ENCODE assay signal across 1 cellular context in the genomic region with DNA sequence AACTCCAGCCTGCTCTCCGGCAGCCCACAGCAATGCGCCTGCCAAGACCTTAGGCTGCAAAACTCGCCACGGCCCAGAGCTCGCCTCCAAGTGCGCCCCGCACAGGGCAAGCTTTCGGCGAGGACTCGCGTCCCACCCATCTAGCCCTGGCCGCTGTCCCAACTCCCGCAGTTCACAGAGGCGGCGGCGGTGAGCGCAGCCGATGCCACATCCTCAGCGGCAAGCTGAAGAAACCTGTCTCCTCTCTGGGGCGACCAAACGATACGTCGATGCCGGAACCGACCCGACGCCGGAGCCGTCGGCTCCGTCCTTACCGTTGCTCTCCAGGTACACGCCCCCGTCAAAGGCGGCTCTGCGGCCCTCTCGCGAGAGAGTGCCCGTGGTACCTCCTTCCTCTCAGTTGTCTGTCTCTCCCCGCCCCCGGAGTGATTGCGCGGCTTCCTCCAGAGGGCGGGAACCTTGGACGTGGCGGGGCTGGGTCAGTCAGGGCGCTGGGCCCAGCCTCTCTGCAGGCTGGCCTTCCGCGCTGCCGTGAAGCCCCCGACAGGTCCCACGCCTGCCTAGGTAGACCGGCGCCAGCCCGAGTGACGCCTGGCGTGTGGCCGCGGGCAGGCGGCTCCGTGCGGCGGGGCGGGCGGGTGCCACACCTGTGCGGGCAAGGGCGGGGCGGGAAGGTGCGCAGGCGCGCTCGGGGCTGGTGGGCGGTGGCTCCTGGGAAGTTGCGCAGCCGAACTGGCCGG.
TF ChIP-seq lines count a peak whose summit lies in the region.

No MANE protein-coding gene starts in this region.

TF ChIP-seq in HepG2, 621 proteins besides CTCF, POLR2A, EP300 and RAD21 (continued from another document and continues in another):
- TF ChIP-seq, protein P1, sequence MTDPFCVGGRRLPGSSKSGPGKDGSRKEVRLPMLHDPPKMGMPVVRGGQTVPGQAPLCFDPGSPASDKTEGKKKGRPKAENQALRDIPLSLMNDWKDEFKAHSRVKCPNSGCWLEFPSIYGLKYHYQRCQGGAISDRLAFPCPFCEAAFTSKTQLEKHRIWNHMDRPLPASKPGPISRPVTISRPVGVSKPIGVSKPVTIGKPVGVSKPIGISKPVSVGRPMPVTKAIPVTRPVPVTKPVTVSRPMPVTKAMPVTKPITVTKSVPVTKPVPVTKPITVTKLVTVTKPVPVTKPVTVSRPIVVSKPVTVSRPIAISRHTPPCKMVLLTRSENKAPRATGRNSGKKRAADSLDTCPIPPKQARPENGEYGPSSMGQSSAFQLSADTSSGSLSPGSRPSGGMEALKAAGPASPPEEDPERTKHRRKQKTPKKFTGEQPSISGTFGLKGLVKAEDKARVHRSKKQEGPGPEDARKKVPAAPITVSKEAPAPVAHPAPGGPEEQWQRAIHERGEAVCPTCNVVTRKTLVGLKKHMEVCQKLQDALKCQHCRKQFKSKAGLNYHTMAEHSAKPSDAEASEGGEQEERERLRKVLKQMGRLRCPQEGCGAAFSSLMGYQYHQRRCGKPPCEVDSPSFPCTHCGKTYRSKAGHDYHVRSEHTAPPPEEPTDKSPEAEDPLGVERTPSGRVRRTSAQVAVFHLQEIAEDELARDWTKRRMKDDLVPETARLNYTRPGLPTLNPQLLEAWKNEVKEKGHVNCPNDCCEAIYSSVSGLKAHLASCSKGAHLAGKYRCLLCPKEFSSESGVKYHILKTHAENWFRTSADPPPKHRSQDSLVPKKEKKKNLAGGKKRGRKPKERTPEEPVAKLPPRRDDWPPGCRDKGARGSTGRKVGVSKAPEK (CRISPR knock-in tag; IDR thresholded peaks at IDR 0.05; ENCODE audit: borderline replicate concordance) = no peak; the same call in 1 of the 2 replicates
- TF ChIP-seq KDM5A (IDR thresholded peaks at IDR 0.05; ENCODE audit: borderline replicate concordance, low read length) (peak; percentile 68; the same call in 1 of the 2 replicates), TOE1 (CRISPR knock-in tag; IDR thresholded peaks at IDR 0.05) (peak; percentile 26; the same call in 1 of the 2 replicates), ZFP1 (CRISPR knock-in tag; IDR thresholded peaks at IDR 0.05) (no peak), TMF1 (CRISPR knock-in tag; IDR thresholded peaks at IDR 0.05; ENCODE audit: low read depth) (peak; percentile 31; the same call in 1 of the 2 replicates), CENPT (CRISPR knock-in tag; IDR thresholded peaks at IDR 0.05; ENCODE audit: low read depth) (peak; percentile 57; the same call in 1 of the 2 replicates), TBL1XR1 (IDR thresholded peaks at IDR 0.05; ENCODE audit: borderline replicate concordance, low read length, partially characterized antibody) (no peak), ZNF614 (CRISPR knock-in tag; IDR thresholded peaks at IDR 0.05; ENCODE audit: borderline replicate concordance) (no peak; the same call in 1 of the 2 replicates), ZFP36L1 (CRISPR knock-in tag; IDR thresholded peaks at IDR 0.05) (peak; percentile 87; the same call in 1 of the 2 replicates), ZBTB7A (CRISPR knock-in tag; IDR thresholded peaks at IDR 0.05) (0 out of 2 replicates have a peak, but pooled peaks have one; percentile 24), ZMYM3 (CRISPR knock-in tag; IDR thresholded peaks at IDR 0.05) (no peak; the same call in 1 of the 2 replicates), ELF3 (CRISPR knock-in tag; IDR thresholded peaks at IDR 0.05) (peak; percentile 67), RARA (CRISPR knock-in tag; IDR thresholded peaks at IDR 0.05) (no peak; the same call in 1 of the 2 replicates), HCFC1 (IDR thresholded peaks at IDR 0.05; ENCODE audit: low read depth, low read length) (peak; percentile 35; the same call in 1 of the 2 replicates), ZNF260 (CRISPR knock-in tag; IDR thresholded peaks at IDR 0.05; ENCODE audit: borderline replicate concordance, low read depth) (no peak), ZSCAN9 (CRISPR knock-in tag; IDR thresholded peaks at IDR 0.05; ENCODE audit: borderline replicate concordance) (no peak; the same call in 1 of the 2 replicates), JDP2 (CRISPR knock-in tag; IDR thresholded peaks at IDR 0.05; ENCODE audit: borderline replicate concordance) (no peak), PHF20 (CRISPR knock-in tag; IDR thresholded peaks at IDR 0.05) (peak; percentile 68), ZNF343 (CRISPR knock-in tag; IDR thresholded peaks at IDR 0.05) (no peak; the same call in 1 of the 2 replicates), ZNF816 (CRISPR knock-in tag; IDR thresholded peaks at IDR 0.05; ENCODE audit: borderline replicate concordance) (peak; percentile 41; the same call in 1 of the 2 replicates), ATAD3A (CRISPR knock-in tag; IDR thresholded peaks at IDR 0.05) (no peak; the same call in 1 of the 2 replicates), HOXA7 (CRISPR knock-in tag; IDR thresholded peaks at IDR 0.05) (no peak), CCAR2 (optimal IDR thresholded peaks at IDR 0.05; ENCODE audit: low read depth, low read length) (no peak), ZNF12 (CRISPR knock-in tag; IDR thresholded peaks at IDR 0.05) (peak; percentile 44; the same call in 1 of the 2 replicates), NFE2L2 (IDR thresholded peaks at IDR 0.05; ENCODE audit: low read length) (no peak), MZF1 (CRISPR knock-in tag; IDR thresholded peaks at IDR 0.05; ENCODE audit: borderline replicate concordance) (peak; percentile 35; the same call in 1 of the 2 replicates), SAFB2 (CRISPR knock-in tag; IDR thresholded peaks at IDR 0.05; ENCODE audit: borderline replicate concordance, low read depth) (0 out of 2 replicates have a peak, but pooled peaks have one; percentile 58)
- TF ChIP-seq, protein P2, sequence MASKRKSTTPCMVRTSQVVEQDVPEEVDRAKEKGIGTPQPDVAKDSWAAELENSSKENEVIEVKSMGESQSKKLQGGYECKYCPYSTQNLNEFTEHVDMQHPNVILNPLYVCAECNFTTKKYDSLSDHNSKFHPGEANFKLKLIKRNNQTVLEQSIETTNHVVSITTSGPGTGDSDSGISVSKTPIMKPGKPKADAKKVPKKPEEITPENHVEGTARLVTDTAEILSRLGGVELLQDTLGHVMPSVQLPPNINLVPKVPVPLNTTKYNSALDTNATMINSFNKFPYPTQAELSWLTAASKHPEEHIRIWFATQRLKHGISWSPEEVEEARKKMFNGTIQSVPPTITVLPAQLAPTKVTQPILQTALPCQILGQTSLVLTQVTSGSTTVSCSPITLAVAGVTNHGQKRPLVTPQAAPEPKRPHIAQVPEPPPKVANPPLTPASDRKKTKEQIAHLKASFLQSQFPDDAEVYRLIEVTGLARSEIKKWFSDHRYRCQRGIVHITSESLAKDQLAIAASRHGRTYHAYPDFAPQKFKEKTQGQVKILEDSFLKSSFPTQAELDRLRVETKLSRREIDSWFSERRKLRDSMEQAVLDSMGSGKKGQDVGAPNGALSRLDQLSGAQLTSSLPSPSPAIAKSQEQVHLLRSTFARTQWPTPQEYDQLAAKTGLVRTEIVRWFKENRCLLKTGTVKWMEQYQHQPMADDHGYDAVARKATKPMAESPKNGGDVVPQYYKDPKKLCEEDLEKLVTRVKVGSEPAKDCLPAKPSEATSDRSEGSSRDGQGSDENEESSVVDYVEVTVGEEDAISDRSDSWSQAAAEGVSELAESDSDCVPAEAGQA (IDR thresholded peaks at IDR 0.05; ENCODE audit: low read depth) = peak; percentile 14; the same call in 1 of the 2 replicates
- TF ChIP-seq, protein P2 (CRISPR knock-in tag; IDR thresholded peaks at IDR 0.05; ENCODE audit: borderline replicate concordance) = no peak
- TF ChIP-seq, protein P3, sequence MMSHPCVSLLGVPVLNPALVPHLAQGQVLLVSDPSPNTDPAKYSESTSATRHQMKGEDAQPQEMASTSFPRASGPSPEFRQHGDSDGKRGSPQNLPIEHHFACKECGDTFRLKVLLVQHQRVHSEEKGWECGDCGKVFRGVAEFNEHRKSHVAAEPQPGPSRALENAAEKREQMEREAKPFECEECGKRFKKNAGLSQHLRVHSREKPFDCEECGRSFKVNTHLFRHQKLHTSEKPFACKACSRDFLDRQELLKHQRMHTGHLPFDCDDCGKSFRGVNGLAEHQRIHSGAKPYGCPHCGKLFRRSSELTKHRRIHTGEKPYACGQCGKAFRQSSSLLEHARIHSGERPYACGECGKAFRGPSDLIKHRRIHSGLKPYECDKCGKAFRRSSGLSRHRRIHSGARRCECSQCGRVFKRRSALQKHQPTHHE (CRISPR knock-in tag; IDR thresholded peaks at IDR 0.05; ENCODE audit: borderline replicate concordance) = peak; percentile 65; the same call in 1 of the 2 replicates
- TF ChIP-seq, protein P4, sequence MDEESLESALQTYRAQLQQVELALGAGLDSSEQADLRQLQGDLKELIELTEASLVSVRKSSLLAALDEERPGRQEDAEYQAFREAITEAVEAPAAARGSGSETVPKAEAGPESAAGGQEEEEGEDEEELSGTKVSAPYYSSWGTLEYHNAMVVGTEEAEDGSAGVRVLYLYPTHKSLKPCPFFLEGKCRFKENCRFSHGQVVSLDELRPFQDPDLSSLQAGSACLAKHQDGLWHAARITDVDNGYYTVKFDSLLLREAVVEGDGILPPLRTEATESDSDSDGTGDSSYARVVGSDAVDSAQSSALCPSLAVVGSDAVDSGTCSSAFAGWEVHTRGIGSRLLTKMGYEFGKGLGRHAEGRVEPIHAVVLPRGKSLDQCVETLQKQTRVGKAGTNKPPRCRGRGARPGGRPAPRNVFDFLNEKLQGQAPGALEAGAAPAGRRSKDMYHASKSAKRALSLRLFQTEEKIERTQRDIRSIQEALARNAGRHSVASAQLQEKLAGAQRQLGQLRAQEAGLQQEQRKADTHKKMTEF (CRISPR knock-in tag; IDR thresholded peaks at IDR 0.05) = peak; percentile 88
- TF ChIP-seq, protein P5, sequence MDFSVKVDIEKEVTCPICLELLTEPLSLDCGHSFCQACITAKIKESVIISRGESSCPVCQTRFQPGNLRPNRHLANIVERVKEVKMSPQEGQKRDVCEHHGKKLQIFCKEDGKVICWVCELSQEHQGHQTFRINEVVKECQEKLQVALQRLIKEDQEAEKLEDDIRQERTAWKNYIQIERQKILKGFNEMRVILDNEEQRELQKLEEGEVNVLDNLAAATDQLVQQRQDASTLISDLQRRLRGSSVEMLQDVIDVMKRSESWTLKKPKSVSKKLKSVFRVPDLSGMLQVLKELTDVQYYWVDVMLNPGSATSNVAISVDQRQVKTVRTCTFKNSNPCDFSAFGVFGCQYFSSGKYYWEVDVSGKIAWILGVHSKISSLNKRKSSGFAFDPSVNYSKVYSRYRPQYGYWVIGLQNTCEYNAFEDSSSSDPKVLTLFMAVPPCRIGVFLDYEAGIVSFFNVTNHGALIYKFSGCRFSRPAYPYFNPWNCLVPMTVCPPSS (IDR thresholded peaks at IDR 0.05) = no peak
- TF ChIP-seq, protein P6, sequence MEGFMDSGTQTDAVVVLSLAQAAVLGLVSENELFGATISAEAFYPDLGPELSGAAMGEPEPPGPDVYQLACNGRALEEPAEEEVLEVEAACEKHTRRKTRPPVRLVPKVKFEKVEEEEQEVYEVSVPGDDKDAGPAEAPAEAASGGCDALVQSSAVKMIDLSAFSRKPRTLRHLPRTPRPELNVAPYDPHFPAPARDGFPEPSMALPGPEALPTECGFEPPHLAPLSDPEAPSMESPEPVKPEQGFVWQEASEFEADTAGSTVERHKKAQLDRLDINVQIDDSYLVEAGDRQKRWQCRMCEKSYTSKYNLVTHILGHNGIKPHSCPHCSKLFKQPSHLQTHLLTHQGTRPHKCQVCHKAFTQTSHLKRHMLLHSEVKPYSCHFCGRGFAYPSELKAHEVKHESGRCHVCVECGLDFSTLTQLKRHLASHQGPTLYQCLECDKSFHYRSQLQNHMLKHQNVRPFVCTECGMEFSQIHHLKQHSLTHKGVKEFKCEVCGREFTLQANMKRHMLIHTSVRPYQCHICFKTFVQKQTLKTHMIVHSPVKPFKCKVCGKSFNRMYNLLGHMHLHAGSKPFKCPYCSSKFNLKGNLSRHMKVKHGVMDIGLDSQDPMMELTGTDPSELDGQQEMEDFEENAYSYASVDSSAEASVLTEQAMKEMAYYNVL (CRISPR knock-in tag; IDR thresholded peaks at IDR 0.05; ENCODE audit: borderline replicate concordance) = peak; percentile 65; the same call in 1 of the 2 replicates
- TF ChIP-seq, protein P7, sequence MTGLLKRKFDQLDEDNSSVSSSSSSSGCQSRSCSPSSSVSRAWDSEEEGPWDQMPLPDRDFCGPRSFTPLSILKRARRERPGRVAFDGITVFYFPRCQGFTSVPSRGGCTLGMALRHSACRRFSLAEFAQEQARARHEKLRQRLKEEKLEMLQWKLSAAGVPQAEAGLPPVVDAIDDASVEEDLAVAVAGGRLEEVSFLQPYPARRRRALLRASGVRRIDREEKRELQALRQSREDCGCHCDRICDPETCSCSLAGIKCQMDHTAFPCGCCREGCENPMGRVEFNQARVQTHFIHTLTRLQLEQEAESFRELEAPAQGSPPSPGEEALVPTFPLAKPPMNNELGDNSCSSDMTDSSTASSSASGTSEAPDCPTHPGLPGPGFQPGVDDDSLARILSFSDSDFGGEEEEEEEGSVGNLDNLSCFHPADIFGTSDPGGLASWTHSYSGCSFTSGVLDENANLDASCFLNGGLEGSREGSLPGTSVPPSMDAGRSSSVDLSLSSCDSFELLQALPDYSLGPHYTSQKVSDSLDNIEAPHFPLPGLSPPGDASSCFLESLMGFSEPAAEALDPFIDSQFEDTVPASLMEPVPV (CRISPR knock-in tag; IDR thresholded peaks at IDR 0.05) = no peak; the same call in 1 of the 2 replicates
